Comparison of ENCODE assay signal across 23 cellular contexts in genomic region chr7:54188843-54189242, GRCh38.
DNase-seq lines count a peak whose midpoint lies in the region; ATAC-seq, FAIRE-seq and TF ChIP-seq lines count a peak whose summit lies in the region.
"Had no signal": no experiment of that assay in that cellular context is flagged by ENCODE, and none has a peak within 500 bp of the region (broad histone marks: within the 10 kb centered on the region; RNA-seq: fewer than 3 reads in every experiment).

No MANE protein-coding gene starts in this region.

- FAIRE-seq in H1 (lab: Jason Lieb, UNC), result no peak
- FAIRE-seq: A204.1, D721Med, G401.6, GM12891, GM18507, HepG2 had no signal

- no peak for TF ChIP-seq POLR2A in H1 (IDR thresholded peaks at IDR 0.05; ENCODE audit: control extremely low read depth in 1 of 2, low read depth in 2 of 2, low read length in 2 of 2)

- no peak overlapping the region; the same call in 1 of the 2 replicates for H2BK12ac ChIP-seq in H1 (ENCODE audit: low read depth, low read length)

- no peaks in the 10 kb centered on the region for H3K9me3 ChIP-seq in HUES48 (ENCODE audit: control insufficient read depth, insufficient read depth, low read length)
- no peaks in the 10 kb centered on the region for H3K9me3 ChIP-seq in H1 (ENCODE audit: insufficient read depth in 2 of 2, low read depth in 1 of 2, low read length in 1 of 2)
- H3K9me3 ChIP-seq in WERI-Rb-1 (ENCODE audit: severe bottlenecking), result no peaks in the 10 kb centered on the region
- H3K9me3 ChIP-seq: BE2C had no signal

- ATAC-seq in GM23338, result peak; percentile 71
- ATAC-seq: HCT116, HepG2 had no signal

- H3K4me2 ChIP-seq in GM23338 (0 out of 2 replicates have a peak overlapping the region, but pooled peaks have one; percentile 8), H1 (ENCODE audit: insufficient read depth in 1 of 2, low read depth in 2 of 2, low read length in 2 of 2) (peak overlapping the region; percentile 29 to 58), mesendoderm (ENCODE audit: low read length) (no peak overlapping the region)

- peak overlapping the region; percentile 49 for H4K91ac ChIP-seq in H1 (replicated peaks; ENCODE audit: insufficient read length, low read length)

- no peaks in the 10 kb centered on the region for H4K20me1 ChIP-seq in GM23338 (replicated peaks; ENCODE audit: insufficient read depth)
- no peaks in the 10 kb centered on the region for H4K20me1 ChIP-seq in H1 (replicated peaks in 1 of 2; ENCODE audit: control insufficient read depth in 1 of 2, insufficient read depth in 2 of 2, low read length in 2 of 2)

- no peak overlapping the region for H3K4ac ChIP-seq in H1 (replicated peaks; ENCODE audit: insufficient read length, low read depth, low read length)
- H3K4ac ChIP-seq in mesendoderm (ENCODE audit: low read depth, low read length), result no peak overlapping the region

- H3K36me3 ChIP-seq in GM23338 (ENCODE audit: insufficient read depth) (no peaks in the 10 kb centered on the region), HUES48 (ENCODE audit: control insufficient read depth, insufficient read depth, low read length) (no peaks in the 10 kb centered on the region), H1 (ENCODE audit: control insufficient read depth in 2 of 4, insufficient read depth in 4 of 4, low read length in 3 of 4) (no peaks in the 10 kb centered on the region), mesendoderm (ENCODE audit: control insufficient read depth, insufficient read depth, low read length) (no peaks in the 10 kb centered on the region), WERI-Rb-1 (no peaks in the 10 kb centered on the region)
- H3K36me3 ChIP-seq: BE2C had no signal

- H2BK20ac ChIP-seq in H1 (ENCODE audit: low read length), result no peak overlapping the region; the same call in 1 of the 2 replicates

- H3K23ac ChIP-seq in H1 (ENCODE audit: insufficient read length), result no peak overlapping the region
- no peak overlapping the region for H3K23ac ChIP-seq in mesendoderm (ENCODE audit: low read length)

- POLR2A ChIA-PET in H1 (lab: Charles Lee; ENCODE audit: partially characterized antibody), result no interaction called here

- H3F3A ChIP-seq in GM23338 (replicated peaks; ENCODE audit: low read depth), result no peaks in the 10 kb centered on the region

- H3K4me1 ChIP-seq in GM23338 (ENCODE audit: insufficient read depth) (peaks cover 17% of the 10 kb centered on the region), HUES48 (ENCODE audit: control insufficient read depth, insufficient read depth, low read length) (peaks cover 19% of the 10 kb centered on the region), H1 (replicated peaks in 1 of 4; ENCODE audit: control insufficient read depth in 3 of 4, insufficient read depth in 4 of 4, low read length in 3 of 4) (peaks cover 0 to 8% (median 5%) of the 10 kb centered on the region in 4 experiments; a peak in 5 of 7 replicates), mesendoderm (ENCODE audit: control insufficient read depth, low read depth, low read length) (no peaks in the 10 kb centered on the region)
- H3K4me1 ChIP-seq: BE2C had no signal

- H3K79me1 ChIP-seq in H1 (ENCODE audit: low read depth, low read length), result no peaks in the 10 kb centered on the region
- H3K79me1 ChIP-seq in mesendoderm (ENCODE audit: low read length), result no peaks in the 10 kb centered on the region

- H4K8ac ChIP-seq in H1 (ENCODE audit: extremely low read depth, insufficient read depth, low read length) (no peak overlapping the region), mesendoderm (ENCODE audit: low read depth, low read length) (no peak overlapping the region)

- no peak overlapping the region for H4K5ac ChIP-seq in H1 (ENCODE audit: insufficient read length, low read depth, low read length)
- no peak overlapping the region for H4K5ac ChIP-seq in mesendoderm (ENCODE audit: low read length)

- intact Hi-C loops in posterior vena cava (cut with DNase I), result no loop called here

- 72% methylated on average over 2 of the region's 2 CpGs; no CpG with 5 or more reads in 1 of the 2 experiments for WGBS in H1 (ENCODE audit: extremely low coverage in 1 of 2, insufficient coverage in 1 of 2, insufficient read length in 1 of 2, insufficient replicate concordance in 2 of 2, low coverage in 1 of 2, low lambda C conversion rate in 2 of 2, missing lambda C conversion rate in 1 of 2), 2 experiments
- no CpG with 5 or more reads among the region's 2 CpGs for WGBS in mesendoderm (ENCODE audit: extremely low coverage, insufficient coverage, low lambda C conversion rate)

- H2BK15ac ChIP-seq in H1 (ENCODE audit: low read length), result no peak overlapping the region
- no peak overlapping the region for H2BK15ac ChIP-seq in mesendoderm (replicated peaks; ENCODE audit: low read depth)

- no peak for TF ChIP-seq CTCF in GM23338 (conservative IDR thresholded peaks at IDR 0.05; ENCODE audit: low read depth in 2 of 2)
- TF ChIP-seq CTCF in H1 (IDR thresholded peaks at IDR 0.05; ENCODE audit: control extremely low read depth in 1 of 3, insufficient read depth in 1 of 3, low read depth in 1 of 3, low read length in 3 of 3), result no peak
- TF ChIP-seq CTCF in WERI-Rb-1 (IDR thresholded peaks at IDR 0.05; ENCODE audit: low read depth, low read length), result no peak

- H2AFZ ChIP-seq in GM23338, result no peak overlapping the region
- no peak overlapping the region for H2AFZ ChIP-seq in H1 (ENCODE audit: low read length)
- H2AFZ ChIP-seq: GM23248 had no signal

- TF ChIP-seq EP300 in H1 (IDR thresholded peaks at IDR 0.05; ENCODE audit: borderline replicate concordance in 1 of 2, low read depth in 2 of 2, low read length in 2 of 2), result no peak

- H3K27ac ChIP-seq in GM23338 (ENCODE audit: low read depth) (no peak overlapping the region), HUES48 (ENCODE audit: low read depth, low read length) (no peak overlapping the region), H1 (ENCODE audit: low read depth, low read length) (no peak overlapping the region), mesendoderm (ENCODE audit: low read depth, low read length) (no peak overlapping the region), WERI-Rb-1 (no peak overlapping the region)
- H3K27ac ChIP-seq: GM23248, HL-60 had no signal

- peaks cover 11% of the 10 kb centered on the region for H3K27me3 Mint-ChIP-seq in GM23338 (ENCODE audit: insufficient read depth, low read depth, poor library complexity)
- H3K27me3 Mint-ChIP-seq: CD4-positive, CD25-positive, alpha-beta regulatory T cell; CD8-positive, alpha-beta memory T cell; IgD-negative memory B cell had no signal

- H3K18ac ChIP-seq in H1 (ENCODE audit: extremely low read depth, low read length) (no peak overlapping the region), mesendoderm (ENCODE audit: low read length) (no peak overlapping the region)

- CTCF ChIA-PET in H1 (lab: Charles Lee; ENCODE audit: partially characterized antibody), result interaction anchor here (0.8 to 1.3 kb wide), 2 partner anchors 14 to 20 kb away, joined by 3 read pairs; no protein-coding TSS in a partner anchor

- H3K9me2 ChIP-seq in GM23338 (ENCODE audit: insufficient read depth), result no peaks in the 10 kb centered on the region

- H3K27me3 ChIP-seq in GM23338 (ENCODE audit: insufficient read depth) (no peaks in the 10 kb centered on the region), HUES48 (ENCODE audit: control insufficient read depth, insufficient read depth, low read length) (peaks cover 4% of the 10 kb centered on the region; the same call in 1 of the 2 replicates), H1 (replicated peaks in 1 of 4; ENCODE audit: control insufficient read depth in 3 of 4, extremely low read depth in 1 of 4, insufficient read depth in 3 of 4, low read length in 3 of 4) (no peaks in the 10 kb centered on the region; a peak in 1 of 7 replicates), mesendoderm (ENCODE audit: insufficient read depth, low read length, poor library complexity) (no peaks in the 10 kb centered on the region), WERI-Rb-1 (ENCODE audit: insufficient read depth, low read depth, severe bottlenecking) (no peaks in the 10 kb centered on the region)
- H3K27me3 ChIP-seq: BE2C had no signal

- peak overlapping the region; percentile 11; the same call in 1 of the 3 replicates for H3K4me3 Mint-ChIP-seq in GM23338
- H3K4me3 Mint-ChIP-seq: CD4-positive, CD25-positive, alpha-beta regulatory T cell; CD8-positive, alpha-beta memory T cell; HFFc6; IgD-negative memory B cell had no signal

- DNase-seq in GM23338 (ENCODE audit: low spot score) (no peak), H1 (ENCODE audit: low read depth in 1 of 2, low spot score in 2 of 2) (no peak), mesendoderm (peak; percentile 53), WERI-Rb-1 (no peak), posterior vena cava (ENCODE audit: low spot score) (no peak)
- DNase-seq: ACHN; BE2C; C1 segment of cervical spinal cord; CD4-positive, CD25-positive, alpha-beta regulatory T cell; CD8-positive, alpha-beta memory T cell; COR-L47; GM23248; HFFc6 had no signal

- no peak for TF ChIP-seq RAD21 in H1 (IDR thresholded peaks at IDR 0.05 in 1 of 2, conservative IDR thresholded peaks at IDR 0.05 in 1 of 2; ENCODE audit: low read depth in 2 of 2, low read length in 2 of 2)

- H3K27ac Mint-ChIP-seq in GM23338, result peak overlapping the region; percentile 9
- H3K27ac Mint-ChIP-seq: CD4-positive, CD25-positive, alpha-beta regulatory T cell; CD8-positive, alpha-beta memory T cell; HFFc6; IgD-negative memory B cell had no signal

- no peaks in the 10 kb centered on the region for H3K36me3 Mint-ChIP-seq in GM23338 (ENCODE audit: low read depth)
- H3K36me3 Mint-ChIP-seq: CD4-positive, CD25-positive, alpha-beta regulatory T cell; CD8-positive, alpha-beta memory T cell; IgD-negative memory B cell had no signal

- peaks cover 2% of the 10 kb centered on the region; the same call in 1 of the 2 replicates for H3K23me2 ChIP-seq in H1 (ENCODE audit: low read depth, low read length)

- H3K14ac ChIP-seq in H1 (ENCODE audit: insufficient read length), result no peak overlapping the region

- H3K56ac ChIP-seq in H1 (replicated peaks; ENCODE audit: insufficient read length, low read depth, low read length) (no peak overlapping the region), mesendoderm (ENCODE audit: low read length) (no peak overlapping the region)

- H2BK5ac ChIP-seq in H1 (ENCODE audit: low read depth, low read length) (no peak overlapping the region; the same call in 1 of the 2 replicates), mesendoderm (ENCODE audit: low read length) (no peak overlapping the region)

- H3K9me3 Mint-ChIP-seq in GM23338, result no peaks in the 10 kb centered on the region

- no peak overlapping the region for H3K4me3 ChIP-seq in GM23338
- H3K4me3 ChIP-seq in HUES48 (ENCODE audit: low read depth, low read length), result peak overlapping the region; percentile 5; the same call in 1 of the 2 replicates
- H3K4me3 ChIP-seq in H1 (ENCODE audit: extremely low read depth in 1 of 4, insufficient read depth in 2 of 4, low read depth in 3 of 4, low read length in 4 of 4), result peak overlapping the region in 1 of 4 experiments; percentile 6; a peak in 1 of 8 replicates
- H3K4me3 ChIP-seq in mesendoderm (ENCODE audit: low read length), result no peak overlapping the region
- no peak overlapping the region for H3K4me3 ChIP-seq in WERI-Rb-1 (ENCODE audit: low read depth, low read length)
- H3K4me3 ChIP-seq: GM23248 had no signal

- peaks cover 21% of the 10 kb centered on the region for H3K4me1 Mint-ChIP-seq in GM23338
- H3K4me1 Mint-ChIP-seq: CD4-positive, CD25-positive, alpha-beta regulatory T cell; CD8-positive, alpha-beta memory T cell; IgD-negative memory B cell had no signal

- no peak overlapping the region for H3K9ac ChIP-seq in HUES48 (ENCODE audit: low read depth, low read length)
- no peak overlapping the region for H3K9ac ChIP-seq in H1 (replicated peaks in 1 of 4; ENCODE audit: extremely low read depth in 1 of 4, low read depth in 3 of 4, low read length in 3 of 4)
- H3K9ac ChIP-seq in mesendoderm (ENCODE audit: low read length), result no peak overlapping the region
- H3K9ac ChIP-seq: GM23248 had no signal

- H2AK5ac ChIP-seq in H1 (ENCODE audit: low read depth, low read length) (no peak overlapping the region; the same call in 1 of the 2 replicates), mesendoderm (ENCODE audit: low read length) (no peak overlapping the region)

- H2BK120ac ChIP-seq in H1 (replicated peaks; ENCODE audit: low read depth, low read length) (no peak overlapping the region), mesendoderm (ENCODE audit: low read depth, low read length) (no peak overlapping the region)

- H3K79me2 ChIP-seq in GM23338 (replicated peaks; ENCODE audit: insufficient read depth) (no peaks in the 10 kb centered on the region), H1 (ENCODE audit: control insufficient read depth in 1 of 2, insufficient read depth in 2 of 2, low read length in 2 of 2) (no peaks in the 10 kb centered on the region), mesendoderm (ENCODE audit: control insufficient read depth, insufficient read depth, low read length) (no peaks in the 10 kb centered on the region)
